In the genomic region with DNA sequence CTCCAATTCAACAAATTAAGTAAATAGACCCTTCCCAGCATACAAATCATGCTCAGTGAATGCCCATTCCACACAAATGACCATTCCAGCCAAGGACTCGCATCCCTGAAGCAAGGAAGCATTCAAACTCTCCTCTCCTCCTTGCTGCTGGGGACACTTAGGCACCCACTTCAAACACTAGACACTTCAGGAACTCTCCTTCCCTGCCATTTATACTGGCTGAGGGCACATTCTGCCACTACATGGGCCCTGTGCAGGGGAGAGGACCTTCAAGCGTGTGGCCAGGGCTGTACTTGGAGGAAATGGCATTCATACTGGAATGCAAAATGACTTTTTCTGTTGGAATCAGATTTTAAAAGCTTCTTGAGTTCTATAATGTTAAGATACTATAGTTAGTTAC, we compare ENCODE assay signal across 22 cellular contexts. TPM values are rescaled to one million over a fixed set of nuclear protein-coding genes. Genes with fewer than 3 reads are reported as not detected.
DNase-seq lines count a peak whose midpoint lies in the region; ATAC-seq and TF ChIP-seq lines count a peak whose summit lies in the region.
"Had no signal": no experiment of that assay in that cellular context is flagged by ENCODE, and none has a peak within 500 bp of the region (broad histone marks: within the 10 kb centered on the region; RNA-seq: fewer than 3 reads in every experiment).

No MANE protein-coding gene starts in this region.

- intact Hi-C loops in Right ventricle myocardium superior (cut with DNase I): no loop called here
- intact Hi-C loops in cardiac septum (cut with DNase I): loop anchor here (2.0 kb wide), 1 partner anchor 83 kb away; no protein-coding TSS in a partner anchor
- intact Hi-C loops in left ventricle myocardium superior (cut with micrococcal nuclease): no loop called here
- intact Hi-C loops in spleen (cut with DNase I; ENCODE audit: low total_unique reads): no loop called here

- H3K27ac Mint-ChIP-seq in osteocyte (ENCODE audit: unreplicated experiment): no peak overlapping the region
- H3K27ac Mint-ChIP-seq: CD14-positive monocyte; CD4-positive, alpha-beta memory T cell; GM23338 had no signal

- WGBS in spleen, 5 donors: 86 to 97% (median 91%) methylated on average over 2 of the region's 2 CpGs

- H3K4me1 ChIP-seq in spleen: no peaks in the 10 kb centered on the region
- H3K4me1 ChIP-seq: BLaER1 had no signal

- H3K4me1 Mint-ChIP-seq in osteocyte (ENCODE audit: unreplicated experiment): no peaks in the 10 kb centered on the region
- H3K4me1 Mint-ChIP-seq: CD14-positive monocyte had no signal

- peaks cover 0 to 2% (median 0%) of the 10 kb centered on the region in 7 donors for H3K27me3 ChIP-seq in spleen (replicated peaks in 1 of 7)
- H3K27me3 ChIP-seq: BLaER1 had no signal

- no peak for TF ChIP-seq POLR2A in spleen (IDR thresholded peaks at IDR 0.05)

- no peak overlapping the region for H3K4me3 Mint-ChIP-seq in osteocyte (ENCODE audit: unreplicated experiment)
- H3K4me3 Mint-ChIP-seq: CD14-positive monocyte; CD4-positive, alpha-beta memory T cell; GM23338 had no signal

- no peaks in the 10 kb centered on the region for H3K9me3 ChIP-seq in spleen
- H3K9me3 ChIP-seq: BLaER1 had no signal

- H3K36me3 Mint-ChIP-seq in osteocyte (ENCODE audit: unreplicated experiment): no peaks in the 10 kb centered on the region
- H3K36me3 Mint-ChIP-seq: CD14-positive monocyte had no signal

- H3K27ac ChIP-seq in spleen: no peak overlapping the region
- H3K27ac ChIP-seq: 22Rv1, BLaER1, HL-60 had no signal

- DNase-seq in Right ventricle myocardium superior (no peak), cardiac septum (ENCODE audit: low spot score) (no peak), left ventricle myocardium superior (no peak), osteocyte (ENCODE audit: extremely low spot score, unreplicated experiment) (peak; percentile 48), spleen (no peak), midbrain (lab: John Stamatoyannopoulos, UW) (no peak), GM19238 (ENCODE audit: insufficient read length, low spot score) (no peak)
- DNase-seq: CD4-positive, alpha-beta memory T cell; DMS153; DMS79; GDM1; HCEC 1CT; IMR-90 had no signal

- ATAC-seq in Right ventricle myocardium superior (ENCODE audit: poor library complexity): peak; percentile 14
- ATAC-seq in left ventricle myocardium superior: peak; percentile 20
- ATAC-seq: GM23338 had no signal

- no peaks in the 10 kb centered on the region for H3K36me3 ChIP-seq in spleen
- H3K36me3 ChIP-seq: BLaER1 had no signal

- H3K9me3 Mint-ChIP-seq in osteocyte (ENCODE audit: unreplicated experiment): no peaks in the 10 kb centered on the region
- H3K9me3 Mint-ChIP-seq: GM23338 had no signal

- H3K4me3 ChIP-seq in spleen: no peak overlapping the region
- H3K4me3 ChIP-seq: BLaER1, GM23338 had no signal

- TF ChIP-seq CTCF in osteocyte (IDR thresholded peaks at IDR 0.05) (no peak), spleen (IDR thresholded peaks at IDR 0.05 in 8 of 11, conservative IDR thresholded peaks at IDR 0.05 in 3 of 11) (no peak)

- peaks cover 2% of the 10 kb centered on the region for H3K27me3 Mint-ChIP-seq in osteocyte (ENCODE audit: unreplicated experiment)
- H3K27me3 Mint-ChIP-seq: CD4-positive, alpha-beta memory T cell had no signal

RNA-seq across cellular contexts. Expression of gene GJA5, which starts 22.3 kb away (rescaled TPM):
- total RNA-seq in Right ventricle myocardium superior (8.1 TPM), cardiac septum (9.9 TPM), left ventricle myocardium superior (4.7 TPM), osteocyte (not detected in 2 replicates), spleen (10 to 100 TPM in 2 of 7 donors, 1 to 10 TPM in 5; 2.9 to 19.8 (median 8.4) TPM)
- polyA plus RNA-seq in spleen: 1 to 10 TPM; 1.5 to 5.7 (median 3.9) TPM
- total RNA-seq: A673; CD4-positive, alpha-beta memory T cell; Daoy; HT1080; IMR-90 had no signal
- polyA plus RNA-seq: AG04450; CD14-positive monocyte; CD4-positive, alpha-beta memory T cell; IMR-90 had no signal
